ENCODE assay signal across 1 cellular context in genomic region chr10:58268454-58268945, GRCh38.
TF ChIP-seq lines count a peak whose summit lies in the region.

No MANE protein-coding gene starts in this region.

TF ChIP-seq in K562, 482 proteins besides CTCF, POLR2A, EP300 and RAD21 (continued from another document):
- no peak for TF ChIP-seq ZNF407 (IDR thresholded peaks at IDR 0.05; ENCODE audit: low read depth)
- no peak for TF ChIP-seq THRA (IDR thresholded peaks at IDR 0.05)
- no peak for TF ChIP-seq ZNF143 (CRISPR knock-in tag; IDR thresholded peaks at IDR 0.05)
TF ChIP-seq in K562: peak in this region for 14.
